In genomic region chr11:130979386-130979972, GRCh38 we compare ENCODE assay signal across 8 cellular contexts.
DNase-seq lines count a peak whose midpoint lies in the region; ATAC-seq and TF ChIP-seq lines count a peak whose summit lies in the region.

No MANE protein-coding gene starts in this region.

- H3K4me3 ChIP-seq in DND-41 (ENCODE audit: low read depth in 1 of 2, low read length in 2 of 2) (no peak overlapping the region), IMR-90 (ENCODE audit: insufficient read depth, low read depth, low read length) (no peak overlapping the region), lower lobe of right lung (no peak overlapping the region)

- WGBS in IMR-90 (ENCODE audit: extremely low coverage in 2 of 2, insufficient read length in 1 of 2), 2 experiments = 43% methylated on average over 1 of the region's 5 CpGs; no CpG with 5 or more reads in 1 of the 2 experiments

- no TSS peak for BruUV-seq in IMR-90 (replicated peaks; lab: Mats Ljungman, UMichigan)

- TF ChIP-seq CTCF in DND-41 (IDR thresholded peaks at IDR 0.05; ENCODE audit: borderline replicate concordance, extremely low read depth, low read length, poor library complexity, severe bottlenecking) = peak; percentile 26
- TF ChIP-seq CTCF in IMR-90 (conservative IDR thresholded peaks at IDR 0.05; ENCODE audit: low read depth, low read length) = peak; percentile 66
- TF ChIP-seq CTCF in lower lobe of right lung (IDR thresholded peaks at IDR 0.05) = peak; percentile 19

- H2AFZ ChIP-seq in DND-41 (ENCODE audit: low read depth, low read length) (no peak overlapping the region), IMR-90 (replicated peaks; ENCODE audit: low read length, poor library complexity) (no peak overlapping the region)

- POLR2A ChIA-PET in IMR-90 (lab: Charles Lee; ENCODE audit: unreplicated experiment) = no interaction called here

- no peak overlapping the region for H3K9ac ChIP-seq in DND-41 (ENCODE audit: low read depth, low read length)
- no peak overlapping the region for H3K9ac ChIP-seq in IMR-90 (ENCODE audit: low read depth, low read length)

- H3K4me1 ChIP-seq in DND-41 (ENCODE audit: insufficient read depth, low read length) (no peaks in the 10 kb centered on the region), IMR-90 (ENCODE audit: control insufficient read depth, insufficient read depth, low read length) (no peaks in the 10 kb centered on the region), lower lobe of right lung (no peaks in the 10 kb centered on the region)

- H3K23ac ChIP-seq in IMR-90 (ENCODE audit: low read depth, low read length) = no peak overlapping the region

- H3K79me2 ChIP-seq in DND-41 (ENCODE audit: insufficient read depth, low read length) = no peaks in the 10 kb centered on the region

- peak; percentile 64 for TF ChIP-seq RAD21 in IMR-90 (IDR thresholded peaks at IDR 0.05; ENCODE audit: low read length)

- no peak overlapping the region for H3K4me2 ChIP-seq in DND-41 (ENCODE audit: insufficient read depth, low read length)
- H3K4me2 ChIP-seq in IMR-90 (ENCODE audit: low read depth, low read length) = no peak overlapping the region

- dilution Hi-C loops in IMR-90 (cut with HindIII; ENCODE audit: low sequenced_read_pairs, unreplicated experiment) = no loop called here

- no peak for TF ChIP-seq POLR2A in IMR-90 (IDR thresholded peaks at IDR 0.05; ENCODE audit: low read depth, low read length)

- H3K56ac ChIP-seq in IMR-90 (ENCODE audit: extremely low read depth, insufficient read depth, low read length) = no peak overlapping the region

- H3K27ac ChIP-seq in DND-41 (ENCODE audit: low read length) (no peak overlapping the region), IMR-90 (ENCODE audit: insufficient read depth, low read length) (no peak overlapping the region), lower lobe of right lung (no peak overlapping the region)

- no peak overlapping the region for H4K91ac ChIP-seq in IMR-90 (ENCODE audit: insufficient read depth, low read depth, low read length)

- no peaks in the 10 kb centered on the region for H3K36me3 ChIP-seq in DND-41 (ENCODE audit: insufficient read depth, low read length)
- H3K36me3 ChIP-seq in IMR-90 (ENCODE audit: control insufficient read depth, insufficient read depth, low read length) = no peaks in the 10 kb centered on the region
- no peaks in the 10 kb centered on the region for H3K36me3 ChIP-seq in lower lobe of right lung

- peak overlapping the region in 1 of 2 experiments; percentile 91; a peak in 1 of 4 replicates for H4K8ac ChIP-seq in IMR-90 (ENCODE audit: low read depth in 2 of 2, low read length in 2 of 2)

- peak overlapping the region; percentile 83 for H2BK120ac ChIP-seq in IMR-90 (ENCODE audit: low read depth, low read length)

- H2BK20ac ChIP-seq in IMR-90 (ENCODE audit: low read depth, low read length) = peak overlapping the region; percentile 54; the same call in 1 of the 2 replicates

- no peak overlapping the region for H3K18ac ChIP-seq in IMR-90 (ENCODE audit: low read depth, low read length)

- H4K20me1 ChIP-seq in DND-41 (ENCODE audit: insufficient read depth, low read length) (no peaks in the 10 kb centered on the region), IMR-90 (ENCODE audit: insufficient read depth, low read length) (no peaks in the 10 kb centered on the region)

- DNase-seq in DND-41 (no peak), IMR-90 (peak; percentile 61), amniotic epithelial cell (ENCODE audit: low read depth) (peak; percentile 12), lower lobe of right lung (no peak), NCI-H2107 (lab: John Stamatoyannopoulos, UW) (no peak), NCI-H1694 (lab: John Stamatoyannopoulos, UW) (no peak)
- no peak for DNase-seq in activated CD4-positive, alpha-beta T cell treated with anti-CD3 and anti-CD28 coated beads, Interleukin-2, amount 50 U/mL, for 48 hours

- H3K27me3 ChIP-seq in DND-41 (ENCODE audit: insufficient read depth, low read length, poor library complexity) (no peaks in the 10 kb centered on the region), IMR-90 (ENCODE audit: control insufficient read depth, insufficient read depth, low read length) (no peaks in the 10 kb centered on the region; the same call in none of the 2 replicates), lower lobe of right lung (ENCODE audit: low read depth) (peaks cover 8% of the 10 kb centered on the region)

- peak overlapping the region; percentile 67; the same call in 1 of the 3 replicates for H2BK15ac ChIP-seq in IMR-90 (ENCODE audit: low read depth, low read length)

- intact Hi-C loops in IMR-90 (cut with micrococcal nuclease) (loop anchor here (1.0 kb wide), 1 partner anchor 56 kb away; no protein-coding TSS in a partner anchor), lower lobe of right lung (cut with DNase I) (no loop called here)

- ATAC-seq in DND-41 (ENCODE audit: insufficient read depth, low read depth) = no peak
- ATAC-seq in IMR-90 (ENCODE audit: low read depth) = peak; percentile 89
- ATAC-seq in lower lobe of right lung = no peak
- ATAC-seq in GM21360 (IDR thresholded peaks at IDR 0.05; ENCODE audit: unreplicated experiment) = no peak

- no peaks in the 10 kb centered on the region; the same call in 1 of the 2 replicates for H3K9me1 ChIP-seq in IMR-90 (ENCODE audit: insufficient read depth, low read length)

- no peak overlapping the region for H4K5ac ChIP-seq in IMR-90 (ENCODE audit: low read depth, low read length)

- no peak overlapping the region for H2AK9ac ChIP-seq in IMR-90 (replicated peaks; ENCODE audit: low read depth, low read length, poor library complexity)

- CTCF ChIA-PET in IMR-90 (lab: Yijun Ruan, JAX) = interaction anchor here (0.5 to 1.4 kb wide), 2 partner anchors 22 to 56 kb away, joined by 4 to 7 read pairs; no protein-coding TSS in a partner anchor

- no peak overlapping the region; the same call in 1 of the 2 replicates for H2AK5ac ChIP-seq in IMR-90 (ENCODE audit: low read depth, low read length)

- H2BK5ac ChIP-seq in IMR-90 (ENCODE audit: low read depth, low read length, poor library complexity, severe bottlenecking) = no peak overlapping the region

- no peak overlapping the region for H3K14ac ChIP-seq in IMR-90 (replicated peaks; ENCODE audit: low read depth, low read length)

- H3K9me3 ChIP-seq in DND-41 (ENCODE audit: insufficient read depth, low read length, severe bottlenecking) (peaks cover 8% of the 10 kb centered on the region), IMR-90 (ENCODE audit: control insufficient read depth, insufficient read depth, low read length) (peaks cover 10% of the 10 kb centered on the region), lower lobe of right lung (no peaks in the 10 kb centered on the region)

- in situ Hi-C loops in IMR-90 (cut with MboI; ENCODE audit: low sequenced_read_pairs) = loop anchor here (5.0 kb wide), 1 partner anchor 57 kb away; no protein-coding TSS in a partner anchor

- peak overlapping the region; percentile 73; the same call in 1 of the 2 replicates for H3K4ac ChIP-seq in IMR-90 (ENCODE audit: low read depth, low read length)

- H3K79me1 ChIP-seq in IMR-90 (ENCODE audit: low read depth in 1 of 2, low read length in 2 of 2) = no peaks in the 10 kb centered on the region

TF ChIP-seq in IMR-90, 13 proteins besides CTCF, POLR2A, EP300 and RAD21:
- TF ChIP-seq SMC3 (IDR thresholded peaks at IDR 0.05; ENCODE audit: low read depth, low read length) (peak; percentile 72), CHD1 (IDR thresholded peaks at IDR 0.05; ENCODE audit: low read depth, low read length) (no peak)

Comparison
In these comparisons a context has a peak if more than half of its experiments do, and no peak if none do; other contexts are left out.
1. DNase-seq: peak in IMR-90 (single experiment) and amniotic epithelial cell (single experiment); none in DND-41 (single experiment), lower lobe of right lung (single experiment), NCI-H2107 (single experiment), NCI-H1694 (single experiment) and activated CD4-positive, alpha-beta T cell treated with anti-CD3 and anti-CD28 coated beads, Interleukin-2, amount 50 U/mL, for 48 hours (0 of 2).
2. Peak in every context shown above with its lines, with median percentiles within 50 percentile points of each other: CTCF ChIP-seq.